9 cellular contexts compared by ENCODE assay signal in the genomic region with DNA sequence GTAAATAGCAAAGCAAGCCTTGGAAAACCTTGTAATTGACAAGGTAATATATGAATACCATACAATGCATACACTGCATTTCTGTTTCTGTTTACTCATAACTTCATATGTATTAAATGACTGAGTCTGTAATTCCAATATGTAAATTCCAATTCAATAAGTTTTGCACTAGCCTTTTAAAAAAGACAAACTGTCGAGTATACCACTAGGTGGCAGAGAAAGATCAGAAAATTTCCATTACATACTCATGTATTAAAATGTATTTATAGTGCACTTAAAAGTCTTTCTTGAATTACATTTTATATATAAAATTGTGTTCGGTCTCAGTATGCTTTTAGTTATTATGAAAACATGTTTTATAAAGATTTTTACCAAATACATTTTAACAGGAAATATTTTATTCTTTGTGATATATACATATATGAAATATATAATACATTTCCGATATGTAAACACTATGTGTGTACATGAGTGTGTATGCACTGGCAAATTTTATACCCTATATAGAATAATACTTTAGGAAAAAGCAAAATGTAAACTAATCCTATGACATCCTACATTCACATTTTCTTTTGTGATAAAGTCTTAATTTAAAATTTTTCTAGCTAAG.
DNase-seq lines count a peak whose midpoint lies in the region; ATAC-seq, FAIRE-seq and TF ChIP-seq lines count a peak whose summit lies in the region.
"Had no signal": no experiment of that assay in that cellular context is flagged by ENCODE, and none has a peak within 500 bp of the region (broad histone marks: within the 10 kb centered on the region; RNA-seq: fewer than 3 reads in every experiment).

No MANE protein-coding gene starts in this region.

- TF ChIP-seq RAD21 in liver (IDR thresholded peaks at IDR 0.05), result peak; percentile 71 to 74

- H3K27me3 ChIP-seq in adipocyte (replicated peaks; ENCODE audit: control insufficient read depth, insufficient read depth, low read length) (no peaks in the 10 kb centered on the region), liver (ENCODE audit: control insufficient read depth in 4 of 4, insufficient read depth in 4 of 4, low read length in 3 of 4) (no peaks in the 10 kb centered on the region)
- H3K27me3 ChIP-seq: SJCRH30 had no signal

- H3K4me3 ChIP-seq in adipocyte (ENCODE audit: low read length) (no peak overlapping the region), liver (ENCODE audit: low read depth in 1 of 3, low read length in 3 of 3) (no peak overlapping the region)
- H3K4me3 ChIP-seq: SJCRH30 had no signal

- H3K4me1 ChIP-seq in adipocyte (ENCODE audit: control insufficient read depth, insufficient read depth, low read length), result no peaks in the 10 kb centered on the region
- no peaks in the 10 kb centered on the region for H3K4me1 ChIP-seq in liver (ENCODE audit: control insufficient read depth in 4 of 4, insufficient read depth in 4 of 4, low read length in 3 of 4)
- H3K4me1 ChIP-seq: SJCRH30 had no signal

- FAIRE-seq in GM12891 (lab: Jason Lieb, UNC), result no peak

- H3K9me3 ChIP-seq in adipocyte (ENCODE audit: control insufficient read depth, low read length) (no peaks in the 10 kb centered on the region), liver (ENCODE audit: control insufficient read depth in 4 of 4, low read length in 3 of 4) (no peaks in the 10 kb centered on the region)
- H3K9me3 ChIP-seq: SJCRH30 had no signal

- no peak for ATAC-seq in HG03460 (IDR thresholded peaks at IDR 0.05; ENCODE audit: unreplicated experiment)

- H3K9ac ChIP-seq in adipocyte (ENCODE audit: low read length) (no peak overlapping the region), liver (ENCODE audit: low read depth in 1 of 2, low read length in 2 of 2) (no peak overlapping the region)

- H3K27ac ChIP-seq in liver (ENCODE audit: low read depth in 1 of 2, low read length in 2 of 2), result no peak overlapping the region
- H3K27ac ChIP-seq: SJCRH30 had no signal

- TF ChIP-seq POLR2A in GM12891 (IDR thresholded peaks at IDR 0.05; ENCODE audit: low read depth, low read length), result no peak

- no peaks in the 10 kb centered on the region for H3K36me3 ChIP-seq in adipocyte (ENCODE audit: control insufficient read depth, insufficient read depth, low read length, severe bottlenecking)
- H3K36me3 ChIP-seq in liver (ENCODE audit: control insufficient read depth in 4 of 4, insufficient read depth in 3 of 4, low read depth in 1 of 4, low read length in 3 of 4), result no peaks in the 10 kb centered on the region
- H3K36me3 ChIP-seq: SJCRH30 had no signal

- DNase-seq in GM13976 (ENCODE audit: low spot score) (peak; percentile 13), NAMALWA (ENCODE audit: low spot score) (peak; percentile 39), adipocyte (ENCODE audit: low read depth) (peak; percentile 82), GM12891 (ENCODE audit: insufficient read length, low spot score) (no peak), NCI-H1930 (lab: John Stamatoyannopoulos, UW) (no peak)
- no peak for DNase-seq in stimulated activated naive CD4-positive, alpha-beta T cell (lab: John Stamatoyannopoulos, UW)

- no peak for TF ChIP-seq CTCF in GM13976 (IDR thresholded peaks at IDR 0.05; ENCODE audit: borderline replicate concordance, control extremely low read depth, extremely low read depth, insufficient read depth, missing control alignments)
- TF ChIP-seq CTCF in liver (IDR thresholded peaks at IDR 0.05; ENCODE audit: low read depth, low read length, missing input control), result peak; percentile 38

- WGBS in liver, result 31% methylated on average over 3 of the region's 3 CpGs

- in situ Hi-C loops in GM13976 (cut with MboI; ENCODE audit: low sequenced_read_pairs, unreplicated experiment), result no loop called here

TF ChIP-seq in liver, 16 proteins besides CTCF, POLR2A, EP300 and RAD21:
- TF ChIP-seq, protein P1, sequence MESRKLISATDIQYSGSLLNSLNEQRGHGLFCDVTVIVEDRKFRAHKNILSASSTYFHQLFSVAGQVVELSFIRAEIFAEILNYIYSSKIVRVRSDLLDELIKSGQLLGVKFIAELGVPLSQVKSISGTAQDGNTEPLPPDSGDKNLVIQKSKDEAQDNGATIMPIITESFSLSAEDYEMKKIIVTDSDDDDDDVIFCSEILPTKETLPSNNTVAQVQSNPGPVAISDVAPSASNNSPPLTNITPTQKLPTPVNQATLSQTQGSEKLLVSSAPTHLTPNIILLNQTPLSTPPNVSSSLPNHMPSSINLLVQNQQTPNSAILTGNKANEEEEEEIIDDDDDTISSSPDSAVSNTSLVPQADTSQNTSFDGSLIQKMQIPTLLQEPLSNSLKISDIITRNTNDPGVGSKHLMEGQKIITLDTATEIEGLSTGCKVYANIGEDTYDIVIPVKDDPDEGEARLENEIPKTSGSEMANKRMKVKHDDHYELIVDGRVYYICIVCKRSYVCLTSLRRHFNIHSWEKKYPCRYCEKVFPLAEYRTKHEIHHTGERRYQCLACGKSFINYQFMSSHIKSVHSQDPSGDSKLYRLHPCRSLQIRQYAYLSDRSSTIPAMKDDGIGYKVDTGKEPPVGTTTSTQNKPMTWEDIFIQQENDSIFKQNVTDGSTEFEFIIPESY (IDR thresholded peaks at IDR 0.05), result no peak
- no peak for TF ChIP-seq GABPA (IDR thresholded peaks at IDR 0.05 in 1 of 2, conservative IDR thresholded peaks at IDR 0.05 in 1 of 2)
- TF ChIP-seq, protein P2, sequence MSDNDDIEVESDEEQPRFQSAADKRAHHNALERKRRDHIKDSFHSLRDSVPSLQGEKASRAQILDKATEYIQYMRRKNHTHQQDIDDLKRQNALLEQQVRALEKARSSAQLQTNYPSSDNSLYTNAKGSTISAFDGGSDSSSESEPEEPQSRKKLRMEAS (IDR thresholded peaks at IDR 0.05), result no peak
- TF ChIP-seq HNF4A (conservative IDR thresholded peaks at IDR 0.05), result no peak
- TF ChIP-seq, protein P3, sequence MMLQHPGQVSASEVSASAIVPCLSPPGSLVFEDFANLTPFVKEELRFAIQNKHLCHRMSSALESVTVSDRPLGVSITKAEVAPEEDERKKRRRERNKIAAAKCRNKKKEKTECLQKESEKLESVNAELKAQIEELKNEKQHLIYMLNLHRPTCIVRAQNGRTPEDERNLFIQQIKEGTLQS (IDR thresholded peaks at IDR 0.05), result no peak

TF ChIP-seq in GM12891, 5 proteins besides CTCF, POLR2A, EP300 and RAD21:
- TF ChIP-seq TAF1 (IDR thresholded peaks at IDR 0.05; ENCODE audit: low read depth, low read length) (no peak), SPI1 (IDR thresholded peaks at IDR 0.05; ENCODE audit: low read depth, low read length) (no peak), POU2F2 (IDR thresholded peaks at IDR 0.05; ENCODE audit: low read depth, low read length) (no peak), POLR2AphosphoS5 (IDR thresholded peaks at IDR 0.05; ENCODE audit: low read depth, low read length) (no peak), PAX5 (IDR thresholded peaks at IDR 0.05; ENCODE audit: insufficient read depth, low read length, severe bottlenecking) (no peak)
TF ChIP-seq in GM12891: peak in this region for 0.

Comparison
In these comparisons a context has a peak if more than half of its experiments do, and no peak if none do; other contexts are left out.
1. DNase-seq: peak in GM13976 (single experiment), NAMALWA (single experiment) and adipocyte (single experiment); none in GM12891 (single experiment), NCI-H1930 (0 of 2) and stimulated activated naive CD4-positive, alpha-beta T cell (0 of 6).